ENCODE assay signal across 27 cellular contexts in the genomic region with DNA sequence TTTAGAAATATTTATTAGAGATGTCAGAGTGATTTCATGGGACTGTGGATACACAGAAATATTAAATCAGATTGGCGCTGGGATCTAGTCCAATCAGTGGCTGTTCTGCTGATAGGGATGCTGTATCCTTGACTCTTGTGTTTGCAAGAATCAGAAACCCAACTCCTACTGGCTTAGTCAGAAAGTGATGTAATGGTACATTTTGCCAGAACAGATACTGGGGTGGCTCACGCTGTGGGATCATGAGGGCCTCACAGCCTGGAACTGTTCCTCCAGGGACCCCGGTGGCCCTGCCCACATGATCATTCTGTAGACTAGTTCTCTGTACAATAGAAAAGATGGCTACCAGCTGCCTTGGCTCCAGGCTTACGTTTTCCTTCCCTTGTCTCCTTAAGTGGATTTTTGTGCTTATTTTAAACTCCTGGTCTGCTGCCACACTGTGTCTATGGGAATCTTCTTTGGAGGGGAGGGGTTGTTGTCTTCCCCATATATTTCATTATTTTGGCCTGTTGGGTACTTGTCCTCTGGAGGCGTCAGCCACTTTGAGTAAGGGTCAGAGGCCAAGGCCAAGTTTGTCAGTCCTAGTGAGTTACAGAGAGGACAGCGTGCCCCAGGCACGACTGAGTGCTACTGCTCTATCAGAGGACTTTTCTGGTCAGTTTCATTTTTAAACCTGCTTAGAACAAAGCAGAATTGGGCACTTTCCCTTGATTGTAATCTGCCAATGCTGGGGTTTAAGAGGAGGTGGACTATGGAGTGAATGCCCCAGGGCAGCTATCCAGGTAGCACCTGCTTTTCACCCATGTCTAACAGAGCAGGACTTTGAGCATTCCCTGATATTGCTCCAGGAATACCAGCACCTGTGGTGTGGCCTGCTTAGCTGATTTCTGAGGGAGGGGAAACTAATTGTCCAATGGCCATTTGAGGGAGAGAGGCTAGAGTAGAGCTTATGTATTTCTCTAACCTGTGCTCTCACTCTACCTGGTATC.
DNase-seq lines count a peak whose midpoint lies in the region; ATAC-seq and TF ChIP-seq lines count a peak whose summit lies in the region.
"Had no signal": no experiment of that assay in that cellular context is flagged by ENCODE, and none has a peak within 500 bp of the region (broad histone marks: within the 10 kb centered on the region; RNA-seq: fewer than 3 reads in every experiment).

No MANE protein-coding gene starts in this region.

- H3K36me3 ChIP-seq in GM23338 (ENCODE audit: insufficient read depth), result no peaks in the 10 kb centered on the region
- no peaks in the 10 kb centered on the region for H3K36me3 ChIP-seq in adrenal gland (replicated peaks in 1 of 2)
- no peaks in the 10 kb centered on the region for H3K36me3 ChIP-seq in CD8-positive, alpha-beta T cell (ENCODE audit: insufficient read depth, low read length)
- H3K36me3 ChIP-seq in Caco-2 (ENCODE audit: control insufficient read depth, insufficient read depth, low read length), result no peaks in the 10 kb centered on the region
- H3K36me3 ChIP-seq: right atrium auricular region, tibial nerve had no signal

- no peaks in the 10 kb centered on the region for H3K9me2 ChIP-seq in GM23338 (ENCODE audit: insufficient read depth)

- H3K9me3 ChIP-seq in adrenal gland (replicated peaks in 1 of 3) (no peaks in the 10 kb centered on the region), Caco-2 (no peaks in the 10 kb centered on the region)
- H3K9me3 ChIP-seq in CD8-positive, alpha-beta T cell (ENCODE audit: low read length), result no peaks in the 10 kb centered on the region
- H3K9me3 ChIP-seq: right atrium auricular region, tibial nerve had no signal

- H3K4me1 Mint-ChIP-seq in GM23338 (no peaks in the 10 kb centered on the region), Caco-2 (ENCODE audit: low read depth, unreplicated experiment) (no peaks in the 10 kb centered on the region)
- no peaks in the 10 kb centered on the region for H3K4me1 Mint-ChIP-seq in CD8-positive, alpha-beta T cell (ENCODE audit: low read depth)
- H3K4me1 Mint-ChIP-seq: activated naive CD8-positive, alpha-beta T cell treated with anti-CD3 and anti-CD28 coated beads, Interleukin-2, amount 10 ng/mL, durations not matched to agents 7 days and 5 days; memory B cell; naive B cell had no signal

- H2AFZ ChIP-seq in GM23338, result no peak overlapping the region

- H3K27me3 Mint-ChIP-seq in GM23338 (ENCODE audit: insufficient read depth, low read depth, poor library complexity), result no peaks in the 10 kb centered on the region
- peaks cover 2% of the 10 kb centered on the region for H3K27me3 Mint-ChIP-seq in CD8-positive, alpha-beta T cell (ENCODE audit: low read depth)
- no peaks in the 10 kb centered on the region for H3K27me3 Mint-ChIP-seq in Caco-2 (ENCODE audit: insufficient read depth, unreplicated experiment)
- H3K27me3 Mint-ChIP-seq: activated naive CD8-positive, alpha-beta T cell treated with anti-CD3 and anti-CD28 coated beads, Interleukin-2, amount 10 ng/mL, durations not matched to agents 7 days and 5 days; CD4-positive, alpha-beta T cell; memory B cell; naive B cell had no signal

- no peaks in the 10 kb centered on the region for H3K79me2 ChIP-seq in GM23338 (replicated peaks; ENCODE audit: insufficient read depth)

- ATAC-seq in GM23338, result no peak
- no peak for ATAC-seq in CD8-positive, alpha-beta T cell
- ATAC-seq: activated CD8-positive, alpha-beta T cell treated with anti-CD3 and anti-CD28 coated beads, Interleukin-2, amount 10 ng/mL, durations not matched to agents 7 days and 5 days; PC-3; stimulated activated naive CD8-positive, alpha-beta T cell treated with anti-CD3 and anti-CD28 coated beads, Interleukin-15, Interleukin-2, amounts not matched to agents 100 U/mL and 50 U/mL, for 24 hours had no signal

- H3K9me3 Mint-ChIP-seq in GM23338 (no peaks in the 10 kb centered on the region), Caco-2 (ENCODE audit: unreplicated experiment) (no peaks in the 10 kb centered on the region)
- H3K9me3 Mint-ChIP-seq in CD8-positive, alpha-beta T cell, result no peaks in the 10 kb centered on the region
- H3K9me3 Mint-ChIP-seq: activated naive CD8-positive, alpha-beta T cell treated with anti-CD3 and anti-CD28 coated beads, Interleukin-2, amount 10 ng/mL, durations not matched to agents 7 days and 5 days had no signal

- H3F3A ChIP-seq in GM23338 (replicated peaks; ENCODE audit: low read depth), result no peaks in the 10 kb centered on the region

- no peaks in the 10 kb centered on the region for H4K20me1 ChIP-seq in GM23338 (replicated peaks; ENCODE audit: insufficient read depth)

- H3K27me3 ChIP-seq in GM23338 (ENCODE audit: insufficient read depth), result no peaks in the 10 kb centered on the region
- H3K27me3 ChIP-seq in adrenal gland, result no peaks in the 10 kb centered on the region
- H3K27me3 ChIP-seq in CD8-positive, alpha-beta T cell (ENCODE audit: insufficient read depth, low read length), result no peaks in the 10 kb centered on the region
- no peaks in the 10 kb centered on the region for H3K27me3 ChIP-seq in Caco-2 (replicated peaks; ENCODE audit: control insufficient read depth, insufficient read depth, low read length)
- H3K27me3 ChIP-seq: right atrium auricular region, tibial nerve had no signal

- no peak for TF ChIP-seq POLR2A in adrenal gland (IDR thresholded peaks at IDR 0.05)

- H3K4me3 Mint-ChIP-seq in GM23338 (no peak overlapping the region), Caco-2 (ENCODE audit: unreplicated experiment) (no peak overlapping the region)
- no peak overlapping the region for H3K4me3 Mint-ChIP-seq in CD8-positive, alpha-beta T cell
- H3K4me3 Mint-ChIP-seq: activated CD8-positive, alpha-beta T cell treated with anti-CD3 and anti-CD28 coated beads, Interleukin-2, amount 10 ng/mL, durations not matched to agents 7 days and 5 days; activated naive CD8-positive, alpha-beta T cell treated with anti-CD3 and anti-CD28 coated beads, Interleukin-2, amount 10 ng/mL, durations not matched to agents 7 days and 5 days; CD4-positive, alpha-beta T cell; memory B cell; naive B cell had no signal

- CTCF ChIA-PET in CD8-positive, alpha-beta T cell (lab: Charles Lee), result no interaction called here
- CTCF ChIA-PET in Caco-2 (lab: Charles Lee), result no interaction called here

- H3K4me2 ChIP-seq in GM23338, result no peak overlapping the region

- no peaks in the 10 kb centered on the region for H3K4me1 ChIP-seq in GM23338 (ENCODE audit: insufficient read depth)
- H3K4me1 ChIP-seq in adrenal gland (replicated peaks in 1 of 2), result peaks cover 0 to 17% of the 10 kb centered on the region in 2 donors
- H3K4me1 ChIP-seq in CD8-positive, alpha-beta T cell (ENCODE audit: insufficient read depth, low read length), result no peaks in the 10 kb centered on the region
- H3K4me1 ChIP-seq in Caco-2, result peaks cover 12% of the 10 kb centered on the region
- H3K4me1 ChIP-seq: right atrium auricular region, tibial nerve had no signal

- DNase-seq in GM23338 (ENCODE audit: low spot score) (no peak), adrenal gland (peak; percentile 45 to 80 (median 65)), fibroblast of the aortic adventitia (ENCODE audit: low read depth) (peak; percentile 74), pons (ENCODE audit: low spot score) (peak; percentile 24), NCI-H2029 treated with DMSO at 0.1 percent for 48 hours (lab: John Stamatoyannopoulos, UW) (no peak), RKO (ENCODE audit: low spot score) (no peak), Caco-2 (no peak)
- DNase-seq in CD8-positive, alpha-beta T cell, result no peak
- DNase-seq: activated CD4-positive, CD25-positive, alpha-beta regulatory T cell treated with anti-CD3 and anti-CD28 coated beads, Interleukin-2, amount 50 U/mL, for 72 hours; activated CD8-positive, alpha-beta T cell treated with anti-CD3 and anti-CD28 coated beads, Interleukin-2, amount 10 ng/mL, durations not matched to agents 7 days and 5 days; activated effector memory CD4-positive, alpha-beta T cell treated with Interleukin-2 at 50 U/mL for 16 hours; activated naive CD8-positive, alpha-beta T cell treated with anti-CD3 and anti-CD28 coated beads, Interleukin-2, amount 10 ng/mL, durations not matched to agents 7 days and 5 days; activated T-cell treated with anti-CD3 and anti-CD28 coated beads for 4 hours; CD4-positive, alpha-beta T cell; DMS 273 treated with DMSO at 0.1 percent for 48 hours; naive B cell; NCI-H1105 treated with DMSO at 0.1 percent for 48 hours; NCI-H2081; NCI-H446; occipital lobe; PC-3; SHP77 treated with DMSO at 0.1 percent for 48 hours; stimulated activated CD4-positive, alpha-beta T cell treated with anti-CD3 and anti-CD28 coated beads, Interleukin-4, amount 100 ng/mL, for 4 hours; stimulated activated naive CD8-positive, alpha-beta T cell treated with anti-CD3 and anti-CD28 coated beads, Interleukin-15, Interleukin-2, amounts not matched to agents 100 U/mL and 50 U/mL, for 24 hours had no signal

- 37 to 46% (median 38%) methylated on average over 7 of the region's 7 CpGs for WGBS in adrenal gland, 4 donors

- H3K4me3 ChIP-seq in GM23338 (no peak overlapping the region), adrenal gland (no peak overlapping the region), fibroblast of the aortic adventitia (ENCODE audit: low read depth, low read length) (no peak overlapping the region), Caco-2 (ENCODE audit: low read depth, low read length) (no peak overlapping the region)
- H3K4me3 ChIP-seq in CD8-positive, alpha-beta T cell (ENCODE audit: low read depth, low read length), result no peak overlapping the region
- H3K4me3 ChIP-seq: right atrium auricular region, tibial nerve had no signal

- H3K36me3 Mint-ChIP-seq in GM23338 (ENCODE audit: low read depth) (no peaks in the 10 kb centered on the region), Caco-2 (ENCODE audit: insufficient read depth, unreplicated experiment) (no peaks in the 10 kb centered on the region)
- H3K36me3 Mint-ChIP-seq in CD8-positive, alpha-beta T cell, result no peaks in the 10 kb centered on the region
- H3K36me3 Mint-ChIP-seq: activated naive CD8-positive, alpha-beta T cell treated with anti-CD3 and anti-CD28 coated beads, Interleukin-2, amount 10 ng/mL, durations not matched to agents 7 days and 5 days; memory B cell; naive B cell had no signal

- POLR2A ChIA-PET in CD8-positive, alpha-beta T cell (lab: Charles Lee), result no interaction called here
- POLR2A ChIA-PET in Caco-2 (lab: Charles Lee), result no interaction called here

- no peak for TF ChIP-seq CTCF in GM23338 (conservative IDR thresholded peaks at IDR 0.05; ENCODE audit: low read depth in 2 of 2)
- no peak for TF ChIP-seq CTCF in adrenal gland (IDR thresholded peaks at IDR 0.05)
- no peak for TF ChIP-seq CTCF in fibroblast of the aortic adventitia (IDR thresholded peaks at IDR 0.05; ENCODE audit: insufficient read depth, low read length)
- TF ChIP-seq CTCF in CD8-positive, alpha-beta T cell (IDR thresholded peaks at IDR 0.05), result no peak
- TF ChIP-seq CTCF in Caco-2 (IDR thresholded peaks at IDR 0.05; ENCODE audit: insufficient read depth in 1 of 2, low read depth in 1 of 2, low read length in 1 of 2, severe bottlenecking in 1 of 2, unreplicated experiment in 1 of 2), result no peak

- intact Hi-C loops in adrenal gland (cut with DNase I), result no loop called here
- intact Hi-C loops in CD8-positive, alpha-beta T cell (cut with DNase I, micrococcal nuclease), result no loop called here
- intact Hi-C loops in Caco-2 (cut with micrococcal nuclease; ENCODE audit: unreplicated experiment), result no loop called here

- H3K27ac ChIP-seq in GM23338 (ENCODE audit: low read depth) (no peak overlapping the region), adrenal gland (peak overlapping the region in 4 of 5 donors; percentile 44 to 87 (median 70))
- no peak overlapping the region for H3K27ac ChIP-seq in CD8-positive, alpha-beta T cell (ENCODE audit: low read depth, low read length)
- H3K27ac ChIP-seq: right atrium auricular region, tibial nerve had no signal

- BruUV-seq in Caco-2 (replicated peaks; lab: Mats Ljungman, UMichigan), result no TSS peak

- H3K27ac Mint-ChIP-seq in GM23338 (peak overlapping the region; percentile 55; the same call in 1 of the 2 replicates), Caco-2 (ENCODE audit: unreplicated experiment) (no peak overlapping the region)
- no peak overlapping the region for H3K27ac Mint-ChIP-seq in CD8-positive, alpha-beta T cell
- H3K27ac Mint-ChIP-seq: activated CD8-positive, alpha-beta T cell treated with anti-CD3 and anti-CD28 coated beads, Interleukin-2, amount 10 ng/mL, durations not matched to agents 7 days and 5 days; activated naive CD8-positive, alpha-beta T cell treated with anti-CD3 and anti-CD28 coated beads, Interleukin-2, amount 10 ng/mL, durations not matched to agents 7 days and 5 days; CD4-positive, alpha-beta T cell; memory B cell; naive B cell had no signal

Comparison
In these comparisons a context has a peak if more than half of its experiments do, and no peak if none do; other contexts are left out.
1. DNase-seq: peak in adrenal gland (7 of 7), fibroblast of the aortic adventitia (single experiment) and pons (single experiment); none in GM23338 (single experiment), CD8-positive, alpha-beta T cell (0 of 7), NCI-H2029 treated with DMSO at 0.1 percent for 48 hours (single experiment), RKO (single experiment) and Caco-2 (0 of 2).
2. H3K27ac ChIP-seq: peak in adrenal gland (4 of 5); none in GM23338 (single experiment) and CD8-positive, alpha-beta T cell (single experiment).